11 cellular contexts compared by ENCODE assay signal in genomic region chr6:154474636-154475428, GRCh38. TPM values are rescaled to one million over a fixed set of nuclear protein-coding genes. Genes with fewer than 3 reads are reported as not detected.
DNase-seq lines count a peak whose midpoint lies in the region; ATAC-seq, FAIRE-seq and TF ChIP-seq lines count a peak whose summit lies in the region.
"Had no signal": no experiment of that assay in that cellular context is flagged by ENCODE, and none has a peak within 500 bp of the region (broad histone marks: within the 10 kb centered on the region; RNA-seq: fewer than 3 reads in every experiment).

No MANE protein-coding gene starts in this region.

- no peaks in the 10 kb centered on the region for H3K36me3 Mint-ChIP-seq in T-cell

- H3K36me3 ChIP-seq in HEK293 (ENCODE audit: control insufficient read depth in 2 of 2, insufficient read depth in 1 of 2, low read length in 2 of 2) (no peaks in the 10 kb centered on the region), keratinocyte (ENCODE audit: control insufficient read depth in 2 of 2, extremely low read depth in 1 of 2, insufficient read depth in 2 of 2, low read length in 2 of 2) (no peaks in the 10 kb centered on the region), thoracic aorta (no peaks in the 10 kb centered on the region), HAP-1 (replicated peaks) (no peaks in the 10 kb centered on the region), left ventricle myocardium inferior (no peaks in the 10 kb centered on the region)

- H3K9me3 Mint-ChIP-seq in T-cell: peaks cover 0 to 8% (median 5%) of the 10 kb centered on the region in 3 donors

- H3K9me3 ChIP-seq in HEK293 (ENCODE audit: control insufficient read depth, insufficient read depth, low read depth, low read length): no peaks in the 10 kb centered on the region
- no peaks in the 10 kb centered on the region for H3K9me3 ChIP-seq in keratinocyte (ENCODE audit: control insufficient read depth, low read depth, low read length)
- H3K9me3 ChIP-seq in thoracic aorta: no peaks in the 10 kb centered on the region
- no peaks in the 10 kb centered on the region for H3K9me3 ChIP-seq in HAP-1
- H3K9me3 ChIP-seq in left ventricle myocardium inferior (replicated peaks): peaks cover 8% of the 10 kb centered on the region

- peaks cover 17% of the 10 kb centered on the region for H3K4me1 ChIP-seq in HEK293 (ENCODE audit: control insufficient read depth, insufficient read depth, low read length)
- H3K4me1 ChIP-seq in keratinocyte (ENCODE audit: control insufficient read depth, extremely low read depth, insufficient read depth, low read length): peaks cover 13% of the 10 kb centered on the region
- peaks cover 26 to 81% of the 10 kb centered on the region in 2 donors for H3K4me1 ChIP-seq in thoracic aorta (ENCODE audit: control insufficient read depth in 1 of 2, low read depth in 2 of 2)
- H3K4me1 ChIP-seq in HAP-1: peaks cover 32% of the 10 kb centered on the region
- H3K4me1 ChIP-seq in left ventricle myocardium inferior: peaks cover 56% of the 10 kb centered on the region

- TF ChIP-seq CTCF in HEK293 (tag by site-specific recombination; IDR thresholded peaks at IDR 0.05) (no peak), keratinocyte (optimal IDR thresholded peaks at IDR 0.05 in 1 of 3, IDR thresholded peaks at IDR 0.05 in 1 of 3, conservative IDR thresholded peaks at IDR 0.05 in 1 of 3; ENCODE audit: extremely low read depth in 1 of 3, insufficient read depth in 2 of 3, low read length in 3 of 3) (no peak), thoracic aorta (IDR thresholded peaks at IDR 0.05) (no peak), left ventricle myocardium inferior (IDR thresholded peaks at IDR 0.05; ENCODE audit: borderline replicate concordance) (no peak)

- peak overlapping the region; percentile 3 for H3K4me2 ChIP-seq in keratinocyte (ENCODE audit: control insufficient read depth, extremely low read depth, insufficient read depth, low read depth, low read length)

- peak overlapping the region; percentile 3 for H2AFZ ChIP-seq in keratinocyte (ENCODE audit: control insufficient read depth, low read length)

- H3K9me1 ChIP-seq in keratinocyte (ENCODE audit: control insufficient read depth, extremely low read depth, insufficient read depth, low read length): peaks cover 2% of the 10 kb centered on the region

- H3K27me3 Mint-ChIP-seq in T-cell: no peaks in the 10 kb centered on the region

- no peaks in the 10 kb centered on the region for H3K79me2 ChIP-seq in keratinocyte (ENCODE audit: control insufficient read depth, insufficient read depth, low read length)

- in situ Hi-C loops in HAP-1 (cut with MboI; ENCODE audit: low sequenced_read_pairs): no loop called here

- H3K4me3 ChIP-seq in HEK293 (ENCODE audit: low read depth, low read length) (no peak overlapping the region), keratinocyte (ENCODE audit: control insufficient read depth in 2 of 3, extremely low read depth in 1 of 3, insufficient read depth in 2 of 3, low read depth in 1 of 3, low read length in 3 of 3) (no peak overlapping the region), thoracic aorta (peak overlapping the region; percentile 16), HAP-1 (no peak overlapping the region), left ventricle myocardium inferior (no peak overlapping the region)

- peak; percentile 88 for ATAC-seq in thoracic aorta (ENCODE audit: insufficient number of reproducible peaks, low FRiP score, low read depth)
- no peak for ATAC-seq in T-cell (replicated peaks in 1 of 4)

- no peak overlapping the region for H3K27ac Mint-ChIP-seq in T-cell
- H3K27ac Mint-ChIP-seq: naive B cell had no signal

- CTCF ChIA-PET in HEK293 (lab: Yijun Ruan, JAX) (interaction anchor here (0.8 to 1.6 kb wide), 3 partner anchors 13 to 201 kb away, joined by 3 to 5 read pairs (median 3); no protein-coding TSS in a partner anchor), T-cell (lab: Charles Lee) (no interaction called here)

- H4K20me1 ChIP-seq in keratinocyte (ENCODE audit: control insufficient read depth, extremely low read depth, insufficient read depth, low read length): no peaks in the 10 kb centered on the region

- peak; percentile 69 for FAIRE-seq in keratinocyte (lab: Jason Lieb, UNC)

- H3K4me1 Mint-ChIP-seq in T-cell: no peaks in the 10 kb centered on the region
- H3K4me1 Mint-ChIP-seq: naive B cell had no signal

- dilution Hi-C loops in keratinocyte (cut with MboI; ENCODE audit: extremely low pct_ligation_motif_present, low sequenced_read_pairs): loop anchor here (25.0 kb wide), 1 partner anchor 313 kb away; no protein-coding TSS in a partner anchor

- DNase-seq in astrocyte of the hippocampus (ENCODE audit: low read depth, low spot score) (peak; percentile 86), keratinocyte (ENCODE audit: low read depth, low spot score) (no peak), thoracic aorta (ENCODE audit: low spot score) (peak; percentile 36), NCI-H82 treated with DMSO at 0.1 percent for 48 hours (lab: John Stamatoyannopoulos, UW; ENCODE audit: unreplicated experiment) (no peak), HAP-1 (ENCODE audit: low spot score in 2 of 2) (no peak), T-cell (no peak), left ventricle myocardium inferior (no peak)
- DNase-seq: naive B cell, NCI-H2081 treated with DMSO at 0.1 percent for 48 hours had no signal

- H3K9ac ChIP-seq in keratinocyte (ENCODE audit: control insufficient read depth, extremely low read depth, insufficient read depth, low read length): no peak overlapping the region

- H3K4me3 Mint-ChIP-seq in T-cell: no peak overlapping the region
- H3K4me3 Mint-ChIP-seq: naive B cell had no signal

- intact Hi-C loops in left ventricle myocardium inferior (cut with micrococcal nuclease): no loop called here

- H3K27me3 ChIP-seq in keratinocyte (ENCODE audit: control insufficient read depth, extremely low read depth, insufficient read depth, low read length): no peaks in the 10 kb centered on the region
- no peaks in the 10 kb centered on the region for H3K27me3 ChIP-seq in thoracic aorta (replicated peaks; ENCODE audit: insufficient read depth)
- no peaks in the 10 kb centered on the region for H3K27me3 ChIP-seq in HAP-1 (ENCODE audit: low read depth)
- no peaks in the 10 kb centered on the region for H3K27me3 ChIP-seq in left ventricle myocardium inferior (ENCODE audit: low read depth)

- no peak overlapping the region for H3K27ac ChIP-seq in HEK293 (ENCODE audit: extremely low read depth, low read depth, low read length)
- H3K27ac ChIP-seq in keratinocyte (ENCODE audit: control insufficient read depth, insufficient read depth, low read length): peak overlapping the region; percentile 3
- H3K27ac ChIP-seq in thoracic aorta: peak overlapping the region; percentile 79 to 87
- H3K27ac ChIP-seq in left ventricle myocardium inferior (replicated peaks): no peak overlapping the region

- POLR2A ChIA-PET in HEK293 (lab: Yijun Ruan, JAX) (interaction anchor here (1.3 to 1.4 kb wide), 2 partner anchors 11 to 35 kb away, joined by 3 to 5 read pairs; partner anchors contain the start of gene CNKSR3), T-cell (lab: Charles Lee) (interaction anchor here in 1 of 2 donors (0.6 kb wide), 1 partner anchor 471 kb away, joined by 5 read pairs; no protein-coding TSS in a partner anchor)

TF ChIP-seq in HEK293, 187 proteins besides CTCF, POLR2A, EP300 and RAD21 (continues in another document):
- TF ChIP-seq ZNF48 (tag by site-specific recombination; IDR thresholded peaks at IDR 0.05) (no peak), MZF1 (tag by site-specific recombination; IDR thresholded peaks at IDR 0.05; ENCODE audit: borderline replicate concordance) (no peak), ZNF692 (tag by site-specific recombination; IDR thresholded peaks at IDR 0.05) (0 out of 2 replicates have a peak, but pooled peaks have one; percentile 24), ZNF366 (tag by site-specific recombination; conservative IDR thresholded peaks at IDR 0.05) (peak; percentile 47), ZNF629 (tag by site-specific recombination; IDR thresholded peaks at IDR 0.05) (peak; percentile 84), ZNF335 (tag by site-specific recombination; conservative IDR thresholded peaks at IDR 0.05) (peak; percentile 20; the same call in 1 of the 2 replicates), ZNF600 (tag by site-specific recombination; IDR thresholded peaks at IDR 0.05) (peak; percentile 93), ZNF10 (tag by site-specific recombination; IDR thresholded peaks at IDR 0.05) (peak; percentile 74; the same call in 1 of the 2 replicates), BCL11A (tag by site-specific recombination; IDR thresholded peaks at IDR 0.05; ENCODE audit: low read depth) (no peak), ZSCAN23 (tag by site-specific recombination; IDR thresholded peaks at IDR 0.05) (no peak), PRDM1 (tag by site-specific recombination; IDR thresholded peaks at IDR 0.05) (no peak), ZNF660 (tag by site-specific recombination; IDR thresholded peaks at IDR 0.05) (0 out of 2 replicates have a peak, but pooled peaks have one; percentile 64)

RNA-seq across cellular contexts. Expression of gene CNKSR3, which starts 35.7 kb away (rescaled TPM):
- 0.84 to 2.0 TPM (median 1.9 TPM) in 3 replicates for polyA plus RNA-seq in keratinocyte
- 3.5 TPM for polyA plus RNA-seq in keratinocyte (2011; ENCODE audit: low read depth)
- 2.0 and 2.1 TPM in 2 replicates for polyA plus RNA-seq in keratinocyte (2011; cell fraction: cytosol; rRNA removed)
- 3.1 and 3.6 TPM in 2 replicates for polyA plus RNA-seq in keratinocyte (2011; cell fraction: nucleus; rRNA removed)
- polyA plus RNA-seq in keratinocyte (2012; ENCODE audit: low replicate concordance): 3.3 and 4.9 TPM in 2 replicates
- polyA minus RNA-seq in keratinocyte: 2.4 to 3.9 TPM (median 2.8 TPM) in 3 replicates
- 0.96 TPM for polyA minus RNA-seq in keratinocyte (2011; cell fraction: cytosol; rRNA and poly(A)+ RNA removed)
- 1.5 and 2.3 TPM in 2 replicates for polyA minus RNA-seq in keratinocyte (2011; cell fraction: nucleus; rRNA and poly(A)+ RNA removed)
- total RNA-seq in thoracic aorta (10 to 100 TPM; 20.2 to 22.9 TPM), T-cell (under 1 TPM; 0.05 to 0.35 (median 0.20) TPM), left ventricle myocardium inferior (20.3 TPM)
- total RNA-seq: T-helper 1 cell treated with Interleukin-12 subunit alpha and Interleukin-12 subunit beta and Interleukin-4 antibody, amounts not matched to agents 30 ng/mL and 1 ng/mL, for 36 hours had no signal

Comparison
In these comparisons a context has a peak if more than half of its experiments do, and no peak if none do; other contexts are left out.
1. H3K27ac ChIP-seq: peak in keratinocyte (single experiment) and thoracic aorta (2 of 2); none in HEK293 (single experiment) and left ventricle myocardium inferior (single experiment).
2. DNase-seq: peak in astrocyte of the hippocampus (single experiment) and thoracic aorta (single experiment); none in keratinocyte (single experiment), NCI-H82 treated with DMSO at 0.1 percent for 48 hours (single experiment), HAP-1 (0 of 2), T-cell (0 of 34) and left ventricle myocardium inferior (single experiment).
3. RNA of gene CNKSR3, which starts 35.7 kb away (total RNA-seq): 20.2 to 22.9 TPM in thoracic aorta and 20.3 TPM in left ventricle myocardium inferior (single experiment); 0.05 to 0.35 TPM in T-cell; every median in the first group is over 10 times any median in the second.